Comparison of ENCODE assay signal across 24 cellular contexts in genomic region chr5:9354336-9355081, GRCh38.
A peak's percentile ranks its signal among the peaks of the same experiment; 100 is the strongest.
DNase-seq lines count a peak whose midpoint lies in the region; ATAC-seq, FAIRE-seq and TF ChIP-seq lines count a peak whose summit lies in the region.
"Had no signal": no experiment of that assay in that cellular context is flagged by ENCODE, and none has a peak within 500 bp of the region (broad histone marks: within the 10 kb centered on the region; RNA-seq: fewer than 3 reads in every experiment).

No MANE protein-coding gene starts in this region.

- no peak for FAIRE-seq in HepG2 (lab: Jason Lieb, UNC)
- FAIRE-seq: D721Med, H54 had no signal

- H3K36me3 ChIP-seq in liver (ENCODE audit: control insufficient read depth in 4 of 4, insufficient read depth in 3 of 4, low read depth in 1 of 4, low read length in 3 of 4) (no peaks in the 10 kb centered on the region), HepG2 (replicated peaks in 1 of 2; ENCODE audit: control insufficient read depth in 1 of 2, insufficient read depth in 2 of 2, low read length in 2 of 2) (no peaks in the 10 kb centered on the region), hepatocyte (replicated peaks; ENCODE audit: insufficient read depth, low read depth) (no peaks in the 10 kb centered on the region), smooth muscle cell (ENCODE audit: low read depth) (no peaks in the 10 kb centered on the region), left ventricle myocardium inferior (no peaks in the 10 kb centered on the region)
- H3K36me3 ChIP-seq: BE2C had no signal

- H3K9me2 ChIP-seq in hepatocyte (replicated peaks; ENCODE audit: insufficient read depth): no peaks in the 10 kb centered on the region

- no peak overlapping the region for H3K4me2 ChIP-seq in HepG2 (ENCODE audit: low read depth, low read length)
- no peak overlapping the region for H3K4me2 ChIP-seq in hepatocyte
- no peak overlapping the region for H3K4me2 ChIP-seq in smooth muscle cell

- no peak for TF ChIP-seq POLR2A in HepG2 (IDR thresholded peaks at IDR 0.05; ENCODE audit: insufficient read depth in 1 of 2, low read depth in 2 of 2, low read length in 2 of 2)

- no peak for DNase-seq in HepG2 (ENCODE audit: low spot score)
- no peak for DNase-seq in hepatocyte (ENCODE audit: low spot score)
- DNase-seq in smooth muscle cell (lab: John Stamatoyannopoulos, UW; ENCODE audit: unreplicated experiment): no peak
- no peak for DNase-seq in left ventricle myocardium inferior
- DNase-seq in stimulated activated naive CD4-positive, alpha-beta T cell treated with Interleukin-2 at 50 U/mL for 16 hours (lab: John Stamatoyannopoulos, UW): no peak
- DNase-seq in central memory CD4-positive, alpha-beta T cell: no peak
- DNase-seq: 8988T; ACHN; BE2C; CD8-positive, alpha-beta memory T cell; KBM-7; MG63; NCI-H1105 treated with DMSO at 0.1 percent for 48 hours; NCI-H146; NCI-H1930; NCI-H2107; NCI-H526 treated with DMSO at 0.1 percent for 48 hours; SHP77 treated with DMSO at 0.1 percent for 48 hours had no signal

- H2AFZ ChIP-seq in HepG2 (ENCODE audit: low read length): no peak overlapping the region
- H2AFZ ChIP-seq in hepatocyte: no peak overlapping the region
- H2AFZ ChIP-seq in smooth muscle cell (ENCODE audit: low read depth): no peak overlapping the region

- TF ChIP-seq RAD21 in liver (IDR thresholded peaks at IDR 0.05) (peak in 1 of 2 donors; percentile 14), HepG2 (CRISPR knock-in tag; IDR thresholded peaks at IDR 0.05) (no peak)

- CTCF ChIA-PET in HepG2 (lab: Yijun Ruan, JAX; ENCODE audit: low intra/inter-chr PET ratio, low total read pairs): no interaction called here

- POLR2A ChIA-PET in HepG2 (lab: Yijun Ruan, JAX): no interaction called here

- no peak overlapping the region for H3K9ac ChIP-seq in liver (ENCODE audit: low read depth in 1 of 2, low read length in 2 of 2)
- no peak overlapping the region for H3K9ac ChIP-seq in HepG2 (ENCODE audit: insufficient read depth, low read depth, low read length)
- no peak overlapping the region for H3K9ac ChIP-seq in smooth muscle cell (ENCODE audit: low read depth)

- H3F3A ChIP-seq in smooth muscle cell (ENCODE audit: low read depth): peaks cover 10% of the 10 kb centered on the region

- in situ Hi-C loops in HepG2 (cut with HindIII; ENCODE audit: extremely low pct_ligation_motif_present, low pct_unique_long_range_greater_than_20kb): no loop called here

- TF ChIP-seq EP300 in HepG2 (IDR thresholded peaks at IDR 0.05; ENCODE audit: low read depth in 2 of 2, low read length in 2 of 2) (no peak), HepG2 (CRISPR knock-in tag; IDR thresholded peaks at IDR 0.05; ENCODE audit: borderline replicate concordance) (no peak)

- TF ChIP-seq CTCF in liver (IDR thresholded peaks at IDR 0.05; ENCODE audit: low read depth, low read length, missing input control) (no peak), HepG2 (CRISPR knock-in tag; IDR thresholded peaks at IDR 0.05) (no peak), hepatocyte (IDR thresholded peaks at IDR 0.05; ENCODE audit: poor library complexity) (no peak), smooth muscle cell (IDR thresholded peaks at IDR 0.05; ENCODE audit: borderline replicate concordance, insufficient read depth, poor library complexity, severe bottlenecking) (no peak), left ventricle myocardium inferior (IDR thresholded peaks at IDR 0.05; ENCODE audit: borderline replicate concordance) (no peak)

- H3K27ac ChIP-seq in liver (ENCODE audit: low read depth in 1 of 2, low read length in 2 of 2): no peak overlapping the region
- H3K27ac ChIP-seq in HepG2 (ENCODE audit: extremely low read length, insufficient read depth, low read length): no peak overlapping the region
- peak overlapping the region; percentile 61 for H3K27ac ChIP-seq in hepatocyte
- peak overlapping the region; percentile 32 for H3K27ac ChIP-seq in smooth muscle cell (ENCODE audit: low read depth)
- H3K27ac ChIP-seq in left ventricle myocardium inferior (replicated peaks): no peak overlapping the region
- H3K27ac ChIP-seq: RWPE1 had no signal

- WGBS in liver: 43% methylated on average over 7 of the region's 7 CpGs
- WGBS in HepG2 (ENCODE audit: low lambda C conversion rate): 4% methylated on average over 7 of the region's 7 CpGs
- 65% methylated on average over 7 of the region's 7 CpGs for WGBS in hepatocyte (ENCODE audit: low lambda C conversion rate, missing lambda C conversion rate)
- WGBS in smooth muscle cell (ENCODE audit: low lambda C conversion rate): 83% methylated on average over 7 of the region's 7 CpGs

- no peaks in the 10 kb centered on the region for H3K27me3 ChIP-seq in liver (ENCODE audit: control insufficient read depth in 4 of 4, insufficient read depth in 4 of 4, low read length in 3 of 4)
- no peaks in the 10 kb centered on the region for H3K27me3 ChIP-seq in HepG2 (ENCODE audit: control insufficient read depth in 1 of 2, insufficient read depth in 2 of 2, low read length in 2 of 2)
- H3K27me3 ChIP-seq in hepatocyte: no peaks in the 10 kb centered on the region
- H3K27me3 ChIP-seq in smooth muscle cell (ENCODE audit: low read depth): no peaks in the 10 kb centered on the region
- no peaks in the 10 kb centered on the region for H3K27me3 ChIP-seq in left ventricle myocardium inferior (ENCODE audit: low read depth)
- H3K27me3 ChIP-seq: BE2C, MG63 had no signal

- ATAC-seq in HepG2 (no peak), HG02870 (IDR thresholded peaks at IDR 0.05; ENCODE audit: unreplicated experiment) (no peak)
- ATAC-seq: Panc1 had no signal

- no peak overlapping the region for H3K4me3 ChIP-seq in liver (ENCODE audit: low read depth in 1 of 3, low read length in 3 of 3)
- no peak overlapping the region for H3K4me3 ChIP-seq in HepG2 (replicated peaks in 1 of 3; ENCODE audit: insufficient read depth in 1 of 3, low read depth in 2 of 3, low read length in 3 of 3)
- H3K4me3 ChIP-seq in hepatocyte: no peak overlapping the region
- H3K4me3 ChIP-seq in smooth muscle cell: no peak overlapping the region
- H3K4me3 ChIP-seq in left ventricle myocardium inferior: no peak overlapping the region
- H3K4me3 ChIP-seq: MG63 had no signal

- no peaks in the 10 kb centered on the region for H4K20me1 ChIP-seq in HepG2 (ENCODE audit: insufficient read depth, low read length)
- no peaks in the 10 kb centered on the region for H4K20me1 ChIP-seq in hepatocyte (ENCODE audit: insufficient read depth, poor library complexity, severe bottlenecking)
- H4K20me1 ChIP-seq in smooth muscle cell (ENCODE audit: low read depth): peaks cover 5% of the 10 kb centered on the region

- no TSS peak for BruUV-seq in HepG2 (replicated peaks; lab: Mats Ljungman, UMichigan)

- H3K79me2 ChIP-seq in HepG2 (ENCODE audit: insufficient read depth, low read length) (no peaks in the 10 kb centered on the region), hepatocyte (no peaks in the 10 kb centered on the region), smooth muscle cell (ENCODE audit: low read depth) (no peaks in the 10 kb centered on the region)

- no peaks in the 10 kb centered on the region for H3K9me3 ChIP-seq in liver (ENCODE audit: control insufficient read depth in 4 of 4, low read length in 3 of 4)
- no peaks in the 10 kb centered on the region for H3K9me3 ChIP-seq in HepG2 (ENCODE audit: low read length)
- H3K9me3 ChIP-seq in hepatocyte (ENCODE audit: low read depth): no peaks in the 10 kb centered on the region
- H3K9me3 ChIP-seq in smooth muscle cell (replicated peaks; ENCODE audit: low read depth): no peaks in the 10 kb centered on the region
- no peaks in the 10 kb centered on the region for H3K9me3 ChIP-seq in left ventricle myocardium inferior (replicated peaks)
- H3K9me3 ChIP-seq: BE2C, MG63 had no signal

- intact Hi-C loops in HepG2 (cut with micrococcal nuclease; ENCODE audit: unreplicated experiment) (no loop called here), left ventricle myocardium inferior (cut with micrococcal nuclease) (no loop called here)

- H3K4me1 ChIP-seq in liver (ENCODE audit: control insufficient read depth in 4 of 4, insufficient read depth in 4 of 4, low read length in 3 of 4) (peaks cover 0 to 9% (median under 1%) of the 10 kb centered on the region in 4 donors), HepG2 (ENCODE audit: insufficient read depth, low read length) (no peaks in the 10 kb centered on the region), hepatocyte (ENCODE audit: insufficient read depth) (peaks cover 26% of the 10 kb centered on the region), smooth muscle cell (ENCODE audit: low read depth) (peaks cover 3% of the 10 kb centered on the region), left ventricle myocardium inferior (peaks cover 19% of the 10 kb centered on the region)
- H3K4me1 ChIP-seq: BE2C had no signal

TF ChIP-seq in liver, 16 proteins besides CTCF, POLR2A, EP300 and RAD21 (continues in another document):
- TF ChIP-seq JUND (IDR thresholded peaks at IDR 0.05): no peak
- TF ChIP-seq MAX (IDR thresholded peaks at IDR 0.05): no peak
- TF ChIP-seq TAF1 (conservative IDR thresholded peaks at IDR 0.05): no peak
- TF ChIP-seq YY1 (IDR thresholded peaks at IDR 0.05): peak; percentile 31
- no peak for TF ChIP-seq FOXA2 (IDR thresholded peaks at IDR 0.05)
- peak; percentile 16 to 60 for TF ChIP-seq RXRA (IDR thresholded peaks at IDR 0.05)
- no peak for TF ChIP-seq EGR1 (IDR thresholded peaks at IDR 0.05; ENCODE audit: low read depth in 2 of 2)

TF ChIP-seq in HepG2, 621 proteins besides CTCF, POLR2A, EP300 and RAD21 (continues in another document):
- TF ChIP-seq SMC3 (IDR thresholded peaks at IDR 0.05; ENCODE audit: low read length) (no peak), ZNF430 (CRISPR knock-in tag; IDR thresholded peaks at IDR 0.05) (no peak), ZNF234 (CRISPR knock-in tag; conservative IDR thresholded peaks at IDR 0.05) (no peak), FOXA1 (IDR thresholded peaks at IDR 0.05) (no peak), FOXA1 (CRISPR knock-in tag; IDR thresholded peaks at IDR 0.05) (no peak), SP2 (CRISPR knock-in tag; IDR thresholded peaks at IDR 0.05) (no peak), ZNF503 (CRISPR knock-in tag; IDR thresholded peaks at IDR 0.05) (no peak), ZNF589 (CRISPR knock-in tag; conservative IDR thresholded peaks at IDR 0.05) (no peak)

Comparison
In these comparisons a context has a peak if more than half of its experiments do, and no peak if none do; other contexts are left out.
1. H3K27ac ChIP-seq: peak in hepatocyte (single experiment) and smooth muscle cell (single experiment); none in liver (0 of 2), HepG2 (single experiment) and left ventricle myocardium inferior (single experiment).